Comparison of ENCODE assay signal across 8 cellular contexts in the genomic region with DNA sequence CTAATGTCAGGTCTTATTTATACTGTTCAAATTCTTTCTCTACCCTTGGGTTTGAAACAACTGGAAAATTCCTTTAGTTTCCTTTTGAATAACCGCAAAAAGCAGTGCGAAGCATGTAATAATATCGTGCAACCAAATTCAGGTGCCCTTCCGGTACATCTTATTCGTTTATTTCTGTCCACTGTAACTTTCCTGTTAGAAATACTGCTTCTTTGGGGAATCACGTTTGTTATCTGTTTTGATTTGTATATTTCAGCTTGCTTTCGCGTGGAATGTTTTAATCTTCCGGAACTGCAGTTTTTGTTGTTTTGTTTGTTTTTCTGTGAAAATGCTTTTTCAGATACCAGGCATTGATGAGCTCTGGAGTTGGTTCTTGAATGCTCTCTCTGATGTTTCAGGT. TPM values are rescaled to one million over a fixed set of nuclear protein-coding genes. Genes with fewer than 3 reads are reported as not detected.
DNase-seq lines count a peak whose midpoint lies in the region; ATAC-seq and TF ChIP-seq lines count a peak whose summit lies in the region.

No MANE protein-coding gene starts in this region.

- H3K79me2 ChIP-seq in Karpas-422 (ENCODE audit: low read length), result peaks cover 60% of the 10 kb centered on the region

- H3K9me3 ChIP-seq in BLaER1 treated with 17β-estradiol and CSF1 and Interleukin-3, amounts not matched to agents 10 nM and 100 nM (replicated peaks in 1 of 11), result peaks cover 0 to 12% (median 7%) of the 10 kb centered on the region in 11 experiments; a peak in 7 of 22 replicates
- H3K9me3 ChIP-seq in Karpas-422 (ENCODE audit: low read length), result no peaks in the 10 kb centered on the region

- H3K9me3 Mint-ChIP-seq in central memory CD8-positive, alpha-beta T cell, result no peaks in the 10 kb centered on the region
- H3K9me3 Mint-ChIP-seq in natural killer cell, result no peaks in the 10 kb centered on the region

- peaks cover 14% of the 10 kb centered on the region for H3K36me3 Mint-ChIP-seq in central memory CD8-positive, alpha-beta T cell (ENCODE audit: insufficient read depth)
- no peaks in the 10 kb centered on the region for H3K36me3 Mint-ChIP-seq in natural killer cell

- H3K4me2 ChIP-seq in BLaER1 treated with 17β-estradiol and CSF1 and Interleukin-3, amounts not matched to agents 10 nM and 100 nM, result peak overlapping the region; percentile 51 to 75 (median 67)
- peak overlapping the region; percentile 77 for H3K4me2 ChIP-seq in Karpas-422 (ENCODE audit: low read depth, low read length, poor library complexity, severe bottlenecking)

- H3K27ac Mint-ChIP-seq in central memory CD8-positive, alpha-beta T cell (ENCODE audit: low read depth), result peak overlapping the region; percentile 97
- H3K27ac Mint-ChIP-seq in natural killer cell, result peak overlapping the region; percentile 96 to 98

- no peak overlapping the region for H2AFZ ChIP-seq in Karpas-422 (ENCODE audit: low read length)

- H3K4me1 Mint-ChIP-seq in central memory CD8-positive, alpha-beta T cell, result peaks cover 14% of the 10 kb centered on the region
- H3K4me1 Mint-ChIP-seq in natural killer cell, result peaks cover 23 to 26% of the 10 kb centered on the region in 2 donors

- H3K27me3 ChIP-seq in BLaER1 treated with 17β-estradiol and CSF1 and Interleukin-3, amounts not matched to agents 10 nM and 100 nM, result peaks cover 90 to 100% (median 99%) of the 10 kb centered on the region in 11 experiments
- H3K27me3 ChIP-seq in Karpas-422 (ENCODE audit: low read length), result no peaks in the 10 kb centered on the region

- H4K20me1 ChIP-seq in BLaER1 treated with 17β-estradiol and CSF1 and Interleukin-3, amounts not matched to agents 10 nM and 100 nM, result peaks cover 0 to 30% (median 12%) of the 10 kb centered on the region in 11 experiments; a peak in 9 of 22 replicates
- H4K20me1 ChIP-seq in Karpas-422 (ENCODE audit: insufficient read depth, low read depth, low read length), result peaks cover 14% of the 10 kb centered on the region; the same call in 1 of the 2 replicates

- no peak for TF ChIP-seq CTCF in natural killer cell (IDR thresholded peaks at IDR 0.05)

- DNase-seq in Karpas-422 (peak; percentile 68), natural killer cell (no peak), NOMO-1 treated with DMSO at 0.1 percent for 48 hours (lab: John Stamatoyannopoulos, UW; ENCODE audit: unreplicated experiment) (no peak), GM19238 (ENCODE audit: insufficient read length, low spot score) (no peak), HuH-7.5 (ENCODE audit: low spot score) (no peak)
- no peak for DNase-seq in central memory CD8-positive, alpha-beta T cell (ENCODE audit: low spot score in 2 of 2)

- H3K36me3 ChIP-seq in BLaER1 treated with 17β-estradiol and CSF1 and Interleukin-3, amounts not matched to agents 10 nM and 100 nM, result peaks cover 0 to 16% (median 8%) of the 10 kb centered on the region in 11 experiments; a peak in 10 of 22 replicates
- H3K36me3 ChIP-seq in Karpas-422 (ENCODE audit: insufficient read depth, low read length), result peaks cover 12% of the 10 kb centered on the region

- H3K9ac ChIP-seq in BLaER1 treated with 17β-estradiol and CSF1 and Interleukin-3, amounts not matched to agents 10 nM and 100 nM, result peak overlapping the region; percentile 81 to 90 (median 87)
- peak overlapping the region; percentile 94 for H3K9ac ChIP-seq in Karpas-422 (ENCODE audit: low read length)

- H3K27ac ChIP-seq in BLaER1 treated with 17β-estradiol and CSF1 and Interleukin-3, amounts not matched to agents 10 nM and 100 nM, result peak overlapping the region; percentile 77 to 87 (median 83); a peak in 21 of 22 replicates
- H3K27ac ChIP-seq in Karpas-422 (ENCODE audit: low read length), result peak overlapping the region; percentile 94

- ATAC-seq in central memory CD8-positive, alpha-beta T cell (replicated peaks; ENCODE audit: extremely low read depth, poor library complexity, severe bottlenecking), result no peak
- ATAC-seq in natural killer cell (no peak), HG03571 (IDR thresholded peaks at IDR 0.05; ENCODE audit: unreplicated experiment) (no peak)

- H3K4me1 ChIP-seq in BLaER1 treated with 17β-estradiol and CSF1 and Interleukin-3, amounts not matched to agents 10 nM and 100 nM, result peaks cover 0 to 22% (median 18%) of the 10 kb centered on the region in 10 experiments; a peak in 13 of 20 replicates
- H3K4me1 ChIP-seq in Karpas-422 (ENCODE audit: low read length), result peaks cover 64% of the 10 kb centered on the region

- H3K4me3 Mint-ChIP-seq in central memory CD8-positive, alpha-beta T cell, result peak overlapping the region; percentile 99
- H3K4me3 Mint-ChIP-seq in natural killer cell, result peak overlapping the region; percentile 99

- peak overlapping the region; percentile 68 to 80 (median 76) for H3K4me3 ChIP-seq in BLaER1 treated with 17β-estradiol and CSF1 and Interleukin-3, amounts not matched to agents 10 nM and 100 nM
- H3K4me3 ChIP-seq in Karpas-422 (ENCODE audit: low read length), result peak overlapping the region; percentile 82

- H3K9me2 ChIP-seq in Karpas-422 (replicated peaks; ENCODE audit: insufficient read depth, low read length), result no peaks in the 10 kb centered on the region

- intact Hi-C loops in natural killer cell (cut with micrococcal nuclease), result no loop called here

- no peaks in the 10 kb centered on the region for H3K27me3 Mint-ChIP-seq in central memory CD8-positive, alpha-beta T cell
- H3K27me3 Mint-ChIP-seq in natural killer cell (ENCODE audit: low read depth in 2 of 2), result peaks cover 0 to 8% of the 10 kb centered on the region in 2 donors

RNA-seq across cellular contexts. Expression of gene PHF6, which starts 1.2 kb away (rescaled TPM):
- 82.2 and 184 TPM in 2 replicates for total RNA-seq in Karpas-422 (2014; rRNA removed; shearing (Covaris generic); ENCODE audit: low replicate concordance)
- total RNA-seq in natural killer cell, result 10 to 100 TPM; 16.0 to 21.4 (median 18.7) TPM
